10 cellular contexts compared by ENCODE assay signal in genomic region chr9:79233542-79233941, GRCh38.
DNase-seq lines count a peak whose midpoint lies in the region; ATAC-seq and TF ChIP-seq lines count a peak whose summit lies in the region.
"Had no signal": no experiment of that assay in that cellular context is flagged by ENCODE, and none has a peak within 500 bp of the region (broad histone marks: within the 10 kb centered on the region; RNA-seq: fewer than 3 reads in every experiment).

No MANE protein-coding gene starts in this region.

- H3K23ac ChIP-seq in trophoblast cell (ENCODE audit: low read length) = no peak overlapping the region

- H3K36me3 ChIP-seq in adrenal gland (replicated peaks in 1 of 2) (no peaks in the 10 kb centered on the region), trophoblast cell (ENCODE audit: control insufficient read depth in 1 of 2, insufficient read depth in 2 of 2, low read length in 2 of 2) (no peaks in the 10 kb centered on the region)
- H3K36me3 ChIP-seq: BLaER1 treated with 17β-estradiol and CSF1 and Interleukin-3, amounts not matched to agents 10 nM and 100 nM had no signal

- no peak overlapping the region for H2AK5ac ChIP-seq in trophoblast cell (ENCODE audit: low read length)

- H3K27ac Mint-ChIP-seq in T-helper 17 cell = no peak overlapping the region

- no peak overlapping the region for H3K18ac ChIP-seq in trophoblast cell (ENCODE audit: low read length)

- TF ChIP-seq CTCF in adrenal gland (IDR thresholded peaks at IDR 0.05) = peak in 4 of 6 experiments; percentile 16 to 30 (median 22)

- no peak overlapping the region for H4K12ac ChIP-seq in trophoblast cell (ENCODE audit: low read depth, low read length)

- no peak overlapping the region for H3K27ac ChIP-seq in adrenal gland
- H3K27ac ChIP-seq in trophoblast cell (ENCODE audit: low read depth, low read length) = no peak overlapping the region
- H3K27ac ChIP-seq: BLaER1 treated with 17β-estradiol and CSF1 and Interleukin-3, amounts not matched to agents 10 nM and 100 nM; SK-N-MC had no signal

- H2BK120ac ChIP-seq in trophoblast cell (ENCODE audit: insufficient read depth, low read length, poor library complexity) = no peak overlapping the region

- H3K14ac ChIP-seq in trophoblast cell (ENCODE audit: low read length) = no peak overlapping the region

- no peak overlapping the region for H2AFZ ChIP-seq in trophoblast cell (ENCODE audit: insufficient read depth, low read length, poor library complexity)

- H3K79me2 ChIP-seq in trophoblast cell (ENCODE audit: control insufficient read depth, insufficient read depth, low read length, poor library complexity) = no peaks in the 10 kb centered on the region

- no peak overlapping the region for H4K91ac ChIP-seq in trophoblast cell (ENCODE audit: low read depth, low read length)

- no peak for TF ChIP-seq POLR2A in adrenal gland (IDR thresholded peaks at IDR 0.05)

- ATAC-seq in HG03039 (IDR thresholded peaks at IDR 0.05; ENCODE audit: unreplicated experiment) (peak; percentile 74), T-helper 17 cell (no peak)

- no peaks in the 10 kb centered on the region for H3K4me1 ChIP-seq in adrenal gland (replicated peaks in 1 of 2)
- no peaks in the 10 kb centered on the region for H3K4me1 ChIP-seq in trophoblast cell (ENCODE audit: control insufficient read depth in 1 of 2, insufficient read depth in 2 of 2, low read length in 2 of 2)

- H3K9me3 ChIP-seq in adrenal gland (replicated peaks in 1 of 3) (no peaks in the 10 kb centered on the region), trophoblast cell (ENCODE audit: insufficient read depth, low read depth, low read length) (no peaks in the 10 kb centered on the region), T-helper 17 cell (ENCODE audit: control insufficient read depth, low read length, poor library complexity, severe bottlenecking) (peaks cover 2% of the 10 kb centered on the region)

- WGBS in adrenal gland, 4 donors = 75 to 89% (median 81%) methylated on average over 2 of the region's 2 CpGs
- whole genome bisulfite sequencing in trophoblast cell (ENCODE audit: extremely low coverage, insufficient coverage, insufficient read length) = no CpG with 5 or more reads among the region's 2 CpGs

- no peak overlapping the region for H3K9ac ChIP-seq in trophoblast cell (ENCODE audit: low read length)
- H3K9ac ChIP-seq: BLaER1 treated with 17β-estradiol and CSF1 and Interleukin-3, amounts not matched to agents 10 nM and 100 nM had no signal

- H3K4me3 ChIP-seq in adrenal gland (no peak overlapping the region), trophoblast cell (ENCODE audit: low read depth, low read length) (no peak overlapping the region)
- H3K4me3 ChIP-seq: BLaER1 treated with 17β-estradiol and CSF1 and Interleukin-3, amounts not matched to agents 10 nM and 100 nM; SK-N-MC had no signal

- no peaks in the 10 kb centered on the region for H3K27me3 Mint-ChIP-seq in T-helper 17 cell

- H3K79me1 ChIP-seq in trophoblast cell (ENCODE audit: low read length) = no peaks in the 10 kb centered on the region

- H3K36me3 Mint-ChIP-seq in T-helper 17 cell (ENCODE audit: low read depth) = no peaks in the 10 kb centered on the region

- H3K4ac ChIP-seq in trophoblast cell (ENCODE audit: low read depth, low read length) = no peak overlapping the region

- no peak overlapping the region for H3K4me2 ChIP-seq in trophoblast cell (ENCODE audit: low read length)
- H3K4me2 ChIP-seq: BLaER1 treated with 17β-estradiol and CSF1 and Interleukin-3, amounts not matched to agents 10 nM and 100 nM had no signal

- H3K4me1 Mint-ChIP-seq in T-helper 17 cell = no peaks in the 10 kb centered on the region

- no peak overlapping the region for H2BK12ac ChIP-seq in trophoblast cell (ENCODE audit: low read length)

- DNase-seq in NCI-H526 (lab: John Stamatoyannopoulos, UW) (peak; percentile 0 to 33), NCI-H526 treated with DMSO at 0.1 percent for 48 hours (lab: John Stamatoyannopoulos, UW) (no peak), adrenal gland (peak in 2 of 7 donors; percentile 7 to 13), trophoblast cell (peak; percentile 29 to 75), cerebellar nuclear complex (lab: John Stamatoyannopoulos, UW) (no peak), GF-D8 (lab: John Stamatoyannopoulos, UW) (no peak), T-helper 17 cell (no peak)

- no peak overlapping the region for H4K8ac ChIP-seq in trophoblast cell (ENCODE audit: low read depth, low read length)

- no peak overlapping the region for H3K4me3 Mint-ChIP-seq in T-helper 17 cell

- no peak overlapping the region for H2BK5ac ChIP-seq in trophoblast cell (ENCODE audit: low read depth, low read length, poor library complexity)

- intact Hi-C loops in adrenal gland (cut with DNase I) = no loop called here

- H3K27me3 ChIP-seq in adrenal gland = no peaks in the 10 kb centered on the region
- H3K27me3 ChIP-seq in trophoblast cell (ENCODE audit: insufficient read depth, low read length) = no peaks in the 10 kb centered on the region
- H3K27me3 ChIP-seq: BLaER1 treated with 17β-estradiol and CSF1 and Interleukin-3, amounts not matched to agents 10 nM and 100 nM had no signal

Comparison
In these comparisons a context has a peak if more than half of its experiments do, and no peak if none do; other contexts are left out.
1. DNase-seq: peak in NCI-H526 (2 of 2) and trophoblast cell (2 of 2); none in NCI-H526 treated with DMSO at 0.1 percent for 48 hours (single experiment), cerebellar nuclear complex (0 of 2), GF-D8 (single experiment) and T-helper 17 cell (0 of 3).